ENCODE assay signal across 28 cellular contexts in genomic region chr10:55852850-55853249, GRCh38.
"Had no signal": no experiment of that assay in that cellular context is flagged by ENCODE, and none has a peak within 500 bp of the region (broad histone marks: within the 10 kb centered on the region; RNA-seq: fewer than 3 reads in every experiment).

No MANE protein-coding gene starts in this region.

- H3K4me3 Mint-ChIP-seq: activated CD4-positive, alpha-beta memory T cell treated with anti-CD3 and anti-CD28 coated beads for 36 hours; activated CD4-positive, alpha-beta T cell treated with anti-CD3 and anti-CD28 coated beads, Interleukin-2, amount 10 ng/mL, durations not matched to agents 24 days and 14 days; dendritic cell treated with granulocyte-macrophage colony-stimulating factor and Interleukin-4, amounts not matched to agents 40 ng/mL and 50 ng/mL, for 4 days; endodermal cell; natural killer cell; stimulated activated naive B cell treated with anti-CD40 and anti-IgM and Interleukin-4, amounts not matched to agents 10 μg/mL and 1 μg/mL and 100 μg/mL, for 72 hours had no signal

- H3K4me1 ChIP-seq: breast epithelium, left ventricle myocardium inferior, right atrium auricular region, stomach, thyroid gland, upper lobe of left lung, vagina had no signal

- DNase-seq: activated CD4-positive, alpha-beta memory T cell treated with anti-CD3 and anti-CD28 coated beads for 36 hours; activated CD4-positive, alpha-beta T cell treated with anti-CD3 and anti-CD28 coated beads, Interleukin-2, amount 10 ng/mL, durations not matched to agents 24 days and 14 days; activated CD4-positive, CD25-positive, alpha-beta regulatory T cell treated with anti-CD3 and anti-CD28 coated beads, Interleukin-2, amount 50 U/mL, for 72 hours; activated CD8-positive, alpha-beta memory T cell treated with anti-CD3 and anti-CD28 coated beads, Interleukin-2, amount 50 U/mL, for 4 hours; activated gamma-delta T cell treated with Interleukin-2 at 50 U/mL for 16 hours; activated naive CD4-positive, alpha-beta T cell treated with anti-CD3 and anti-CD28 coated beads, Interleukin-2, amount 50 U/mL, for 16 hours; activated T-cell treated with anti-CD3 and anti-CD28 coated beads, Interleukin-2, amount 50 U/mL, for 1 hour; amygdala; central memory CD4-positive, alpha-beta T cell; endodermal cell; foreskin melanocyte; islet precursor cell; left ventricle myocardium inferior; mesendoderm; natural killer cell; stimulated activated CD4-positive, alpha-beta T cell treated with anti-CD3 and anti-CD28 coated beads, Interleukin-15, amount 100 ng/mL, for 24 hours; stimulated activated CD4-positive, alpha-beta T cell treated with anti-CD3 and anti-CD28 coated beads, Interleukin-2, amount 100 ng/mL, for 24 hours; stimulated activated naive B cell treated with anti-CD40 and anti-IgM and Interleukin-4, amounts not matched to agents 10 μg/mL and 1 μg/mL and 100 μg/mL, for 72 hours; stomach; thyroid gland; upper lobe of left lung had no signal

- H3K27ac Mint-ChIP-seq: activated CD4-positive, alpha-beta memory T cell treated with anti-CD3 and anti-CD28 coated beads for 36 hours; activated CD4-positive, alpha-beta T cell treated with anti-CD3 and anti-CD28 coated beads, Interleukin-2, amount 10 ng/mL, durations not matched to agents 24 days and 14 days; dendritic cell treated with granulocyte-macrophage colony-stimulating factor and Interleukin-4, amounts not matched to agents 40 ng/mL and 50 ng/mL, for 4 days; endodermal cell; natural killer cell; stimulated activated naive B cell treated with anti-CD40 and anti-IgM and Interleukin-4, amounts not matched to agents 10 μg/mL and 1 μg/mL and 100 μg/mL, for 72 hours had no signal

- H3K27ac ChIP-seq: breast epithelium, hepatocyte, left ventricle myocardium inferior, right atrium auricular region, stomach, thyroid gland, upper lobe of left lung, vagina had no signal

- ATAC-seq: esophagus mucosa; natural killer cell; stimulated activated naive B cell treated with anti-CD40 and anti-IgM and Interleukin-4, amounts not matched to agents 10 μg/mL and 1 μg/mL and 100 μg/mL, for 72 hours had no signal

- H2AFZ ChIP-seq: hepatocyte had no signal

- H3K79me2 ChIP-seq: hepatocyte had no signal

- H3K9me3 Mint-ChIP-seq: dendritic cell treated with granulocyte-macrophage colony-stimulating factor and Interleukin-4, amounts not matched to agents 40 ng/mL and 50 ng/mL, for 4 days; endodermal cell; stimulated activated naive B cell treated with anti-CD40 and anti-IgM and Interleukin-4, amounts not matched to agents 10 μg/mL and 1 μg/mL and 100 μg/mL, for 72 hours had no signal

- H3K36me3 Mint-ChIP-seq: activated CD4-positive, alpha-beta memory T cell treated with anti-CD3 and anti-CD28 coated beads for 36 hours; natural killer cell; stimulated activated naive B cell treated with anti-CD40 and anti-IgM and Interleukin-4, amounts not matched to agents 10 μg/mL and 1 μg/mL and 100 μg/mL, for 72 hours had no signal

- H3K36me3 ChIP-seq: left ventricle myocardium inferior, right atrium auricular region, stomach, thyroid gland, upper lobe of left lung, vagina had no signal

- H3K27me3 Mint-ChIP-seq: activated CD4-positive, alpha-beta memory T cell treated with anti-CD3 and anti-CD28 coated beads for 36 hours; activated CD4-positive, alpha-beta T cell treated with anti-CD3 and anti-CD28 coated beads, Interleukin-2, amount 10 ng/mL, durations not matched to agents 24 days and 14 days; dendritic cell treated with granulocyte-macrophage colony-stimulating factor and Interleukin-4, amounts not matched to agents 40 ng/mL and 50 ng/mL, for 4 days; stimulated activated naive B cell treated with anti-CD40 and anti-IgM and Interleukin-4, amounts not matched to agents 10 μg/mL and 1 μg/mL and 100 μg/mL, for 72 hours had no signal

- H3K4me3 ChIP-seq: breast epithelium, hepatocyte, left ventricle myocardium inferior, lung, right atrium auricular region, stomach, thyroid gland, upper lobe of left lung, vagina had no signal

- H3K4me2 ChIP-seq: hepatocyte had no signal

- H3K27me3 ChIP-seq: breast epithelium, hepatocyte, right atrium auricular region, stomach, thyroid gland, upper lobe of left lung, vagina had no signal

- H3K9me3 ChIP-seq: breast epithelium, left ventricle myocardium inferior, right atrium auricular region, stomach, thyroid gland, upper lobe of left lung, vagina had no signal

- H3K4me1 Mint-ChIP-seq: activated CD4-positive, alpha-beta T cell treated with anti-CD3 and anti-CD28 coated beads, Interleukin-2, amount 10 ng/mL, durations not matched to agents 24 days and 14 days; natural killer cell; stimulated activated naive B cell treated with anti-CD40 and anti-IgM and Interleukin-4, amounts not matched to agents 10 μg/mL and 1 μg/mL and 100 μg/mL, for 72 hours had no signal
